8 cellular contexts compared by ENCODE assay signal in the genomic region with DNA sequence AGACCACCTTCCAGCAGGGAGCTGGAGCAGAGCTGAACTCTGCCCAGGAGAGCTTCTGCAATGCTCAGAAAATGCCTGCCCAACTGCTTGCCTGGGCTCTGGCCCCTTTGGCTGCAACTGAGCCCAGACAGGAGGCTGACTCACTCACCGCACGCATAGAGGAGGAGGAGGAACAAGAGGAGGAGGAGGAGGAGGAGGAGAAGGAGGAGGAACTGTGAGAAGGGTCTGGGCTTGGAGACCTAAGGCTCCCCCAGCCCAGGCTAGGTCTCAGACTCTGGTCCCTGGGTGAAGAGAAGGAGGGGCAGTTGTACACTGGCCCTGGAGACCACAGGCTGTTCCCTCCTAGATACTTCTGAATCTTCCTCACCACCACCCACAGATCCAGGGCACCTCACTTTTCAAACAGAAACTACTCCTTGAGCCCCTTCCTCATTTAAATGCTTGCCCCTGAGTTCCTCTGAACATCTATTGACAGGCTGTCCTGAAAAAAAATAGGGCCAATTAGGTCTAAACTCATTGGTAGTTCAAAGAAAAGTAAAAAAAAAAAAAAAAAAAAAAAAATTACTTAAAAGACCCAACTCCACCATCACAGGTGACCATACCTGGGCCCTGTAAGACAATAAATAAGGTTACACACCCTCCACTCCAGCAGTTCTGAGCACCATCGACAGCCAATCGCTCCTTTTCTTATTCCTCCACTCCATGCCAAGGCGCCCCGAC. TPM values are rescaled to one million over a fixed set of nuclear protein-coding genes. Genes with fewer than 3 reads are reported as not detected.
DNase-seq lines count a peak whose midpoint lies in the region; ATAC-seq and TF ChIP-seq lines count a peak whose summit lies in the region.

No MANE protein-coding gene starts in this region.

- no peak overlapping the region for H4K91ac ChIP-seq in trophoblast cell (ENCODE audit: low read depth, low read length)

- H2BK12ac ChIP-seq in trophoblast cell (ENCODE audit: low read length) = no peak overlapping the region

- no peak for TF ChIP-seq CTCF in foreskin fibroblast (IDR thresholded peaks at IDR 0.05; ENCODE audit: low read depth, low read length)

- H2AK5ac ChIP-seq in trophoblast cell (ENCODE audit: low read length) = no peak overlapping the region

- H2AFZ ChIP-seq in trophoblast cell (ENCODE audit: insufficient read depth, low read length, poor library complexity) (no peak overlapping the region), Karpas-422 (ENCODE audit: low read length) (no peak overlapping the region)

- no peak overlapping the region for H4K8ac ChIP-seq in trophoblast cell (ENCODE audit: low read depth, low read length)

- H3K4me1 ChIP-seq in trophoblast cell (ENCODE audit: control insufficient read depth in 1 of 2, insufficient read depth in 2 of 2, low read length in 2 of 2) = peaks cover 8 to 28% of the 10 kb centered on the region in 2 experiments
- peaks cover 3% of the 10 kb centered on the region for H3K4me1 ChIP-seq in Karpas-422 (ENCODE audit: low read length)

- H3K4me3 ChIP-seq in GM08714 (ENCODE audit: low read length) (peak overlapping the region; percentile 66; the same call in 1 of the 2 replicates), foreskin fibroblast (ENCODE audit: low read depth in 1 of 2, low read length in 2 of 2) (peak overlapping the region; percentile 84 to 96), trophoblast cell (ENCODE audit: low read depth, low read length) (no peak overlapping the region), Karpas-422 (ENCODE audit: low read length) (no peak overlapping the region)

- H2BK5ac ChIP-seq in trophoblast cell (ENCODE audit: low read depth, low read length, poor library complexity) = no peak overlapping the region

- H3K18ac ChIP-seq in trophoblast cell (ENCODE audit: low read length) = no peak overlapping the region

- H3K4me2 ChIP-seq in trophoblast cell (ENCODE audit: low read length) = peak overlapping the region; percentile 61
- no peak overlapping the region for H3K4me2 ChIP-seq in Karpas-422 (ENCODE audit: low read depth, low read length, poor library complexity, severe bottlenecking)

- no peak overlapping the region for H3K4ac ChIP-seq in trophoblast cell (ENCODE audit: low read depth, low read length)

- no peak overlapping the region for H2BK120ac ChIP-seq in trophoblast cell (ENCODE audit: insufficient read depth, low read length, poor library complexity)

- H3K27ac ChIP-seq in trophoblast cell (ENCODE audit: low read depth, low read length) (no peak overlapping the region), Karpas-422 (ENCODE audit: low read length) (no peak overlapping the region)

- DNase-seq in OCI-M1 (lab: John Stamatoyannopoulos, UW) (peak; percentile 86), foreskin fibroblast (peak; percentile 75 to 90), trophoblast cell (peak; percentile 36 to 56), DMS153 (lab: John Stamatoyannopoulos, UW) (no peak), Karpas-422 (no peak)
- DNase-seq in activated T-cell treated with anti-CD3 and anti-CD28 coated beads, Interleukin-2, amount 50 U/mL, for 48 hours = peak; percentile 77 to 82

- H4K20me1 ChIP-seq in Karpas-422 (ENCODE audit: insufficient read depth, low read depth, low read length) = no peaks in the 10 kb centered on the region

- H3K36me3 ChIP-seq in trophoblast cell (ENCODE audit: control insufficient read depth in 1 of 2, insufficient read depth in 2 of 2, low read length in 2 of 2) (no peaks in the 10 kb centered on the region), Karpas-422 (ENCODE audit: insufficient read depth, low read length) (no peaks in the 10 kb centered on the region)

- H4K12ac ChIP-seq in trophoblast cell (ENCODE audit: low read depth, low read length) = no peak overlapping the region

- H3K14ac ChIP-seq in trophoblast cell (ENCODE audit: low read length) = no peak overlapping the region

- H3K27me3 ChIP-seq in trophoblast cell (ENCODE audit: insufficient read depth, low read length) (peaks cover 14% of the 10 kb centered on the region), Karpas-422 (ENCODE audit: low read length) (no peaks in the 10 kb centered on the region)

- ATAC-seq in GM19455 (IDR thresholded peaks at IDR 0.05; ENCODE audit: unreplicated experiment) = no peak

- H3K9me3 ChIP-seq in trophoblast cell (ENCODE audit: insufficient read depth, low read depth, low read length) = peaks cover 2% of the 10 kb centered on the region
- no peaks in the 10 kb centered on the region for H3K9me3 ChIP-seq in Karpas-422 (ENCODE audit: low read length)

- no peaks in the 10 kb centered on the region for H3K9me2 ChIP-seq in Karpas-422 (replicated peaks; ENCODE audit: insufficient read depth, low read length)

- H3K79me2 ChIP-seq in trophoblast cell (ENCODE audit: control insufficient read depth, insufficient read depth, low read length, poor library complexity) = no peaks in the 10 kb centered on the region
- H3K79me2 ChIP-seq in Karpas-422 (ENCODE audit: low read length) = no peaks in the 10 kb centered on the region

- WGBS in trophoblast cell (ENCODE audit: extremely low coverage, insufficient coverage, insufficient read length) = no CpG with 5 or more reads among the region's 6 CpGs

- H3K79me1 ChIP-seq in trophoblast cell (ENCODE audit: low read length) = peaks cover 3% of the 10 kb centered on the region

- H3K9ac ChIP-seq in trophoblast cell (ENCODE audit: low read length) (no peak overlapping the region), Karpas-422 (ENCODE audit: low read length) (no peak overlapping the region)

- no peak overlapping the region for H3K23ac ChIP-seq in trophoblast cell (ENCODE audit: low read length)

RNA-seq across cellular contexts. Expression of gene VDR, which starts 0.7 kb away (rescaled TPM):
- polyA plus RNA-seq in trophoblast cell (2013) = 0.56 and 0.60 TPM in 2 replicates
- total RNA-seq in Karpas-422 (2014; rRNA removed; shearing (Covaris generic); ENCODE audit: low replicate concordance) = not detected in 2 replicates

RNA-seq across cellular contexts. Expression of gene TMEM106C, which starts 59.3 kb away (rescaled TPM):
- polyA plus RNA-seq in trophoblast cell (2013) = 56.8 and 62.0 TPM in 2 replicates
- total RNA-seq in Karpas-422 (2014; rRNA removed; shearing (Covaris generic); ENCODE audit: low replicate concordance) = 95.6 and 127 TPM in 2 replicates

Comparison
In these comparisons a context has a peak if more than half of its experiments do, and no peak if none do; other contexts are left out.
1. H3K4me3 ChIP-seq: peak in GM08714 (single experiment) and foreskin fibroblast (2 of 2); none in trophoblast cell (single experiment) and Karpas-422 (single experiment).
2. DNase-seq: peak in OCI-M1 (single experiment), activated T-cell treated with anti-CD3 and anti-CD28 coated beads, Interleukin-2, amount 50 U/mL, for 48 hours (2 of 2), foreskin fibroblast (2 of 2) and trophoblast cell (2 of 2); none in DMS153 (single experiment) and Karpas-422 (single experiment).